In genomic region chr3:172673210-172673679, GRCh38 we compare ENCODE assay signal across 8 cellular contexts. TPM values are rescaled to one million over a fixed set of nuclear protein-coding genes. Genes with fewer than 3 reads are reported as not detected.
DNase-seq lines count a peak whose midpoint lies in the region; ATAC-seq, FAIRE-seq and TF ChIP-seq lines count a peak whose summit lies in the region.

No MANE protein-coding gene starts in this region.

- DNase-seq in DND-41 (peak; percentile 76), Karpas-422 (peak; percentile 89), Peyer's patch (peak in 2 of 3 donors; percentile 24 to 84), foreskin fibroblast (peak; percentile 66 to 85), small intestine (peak; percentile 79)
- DNase-seq in activated T-cell treated with anti-CD3 and anti-CD28 coated beads, Interleukin-2, amount 50 U/mL, for 24 hours, result peak; percentile 54

- H3K4me3 ChIP-seq in DND-41 (ENCODE audit: low read depth in 1 of 2, low read length in 2 of 2) (no peak overlapping the region), Karpas-422 (ENCODE audit: low read length) (no peak overlapping the region), Peyer's patch (no peak overlapping the region), foreskin fibroblast (ENCODE audit: low read depth in 1 of 2, low read length in 2 of 2) (no peak overlapping the region), small intestine (ENCODE audit: low read depth in 1 of 2, low read length in 2 of 2) (no peak overlapping the region)

- H3K36me3 Mint-ChIP-seq in activated T-cell treated with anti-CD3 and anti-CD28 coated beads, Interleukin-2, amount 50 U/mL, for 24 hours (ENCODE audit: low read depth), result no peaks in the 10 kb centered on the region

- no peak overlapping the region for H3K4me3 Mint-ChIP-seq in activated T-cell treated with anti-CD3 and anti-CD28 coated beads, Interleukin-2, amount 50 U/mL, for 24 hours

- H3K36me3 ChIP-seq in DND-41 (ENCODE audit: insufficient read depth, low read length), result no peaks in the 10 kb centered on the region
- H3K36me3 ChIP-seq in Karpas-422 (ENCODE audit: insufficient read depth, low read length), result no peaks in the 10 kb centered on the region
- no peaks in the 10 kb centered on the region for H3K36me3 ChIP-seq in Peyer's patch
- H3K36me3 ChIP-seq in small intestine (ENCODE audit: control insufficient read depth in 2 of 2, insufficient read depth in 2 of 2, low read length in 2 of 2), result no peaks in the 10 kb centered on the region

- WGBS in small intestine, 3 donors, result 17 to 31% (median 21%) methylated on average over 2 of the region's 2 CpGs

- no peaks in the 10 kb centered on the region for H4K20me1 ChIP-seq in DND-41 (ENCODE audit: insufficient read depth, low read length)
- H4K20me1 ChIP-seq in Karpas-422 (ENCODE audit: insufficient read depth, low read depth, low read length), result peaks cover 10% of the 10 kb centered on the region

- H3K9me2 ChIP-seq in Karpas-422 (replicated peaks; ENCODE audit: insufficient read depth, low read length), result no peaks in the 10 kb centered on the region

- H3K9me3 Mint-ChIP-seq in activated T-cell treated with anti-CD3 and anti-CD28 coated beads, Interleukin-2, amount 50 U/mL, for 24 hours, result no peaks in the 10 kb centered on the region

- H3K4me2 ChIP-seq in DND-41 (ENCODE audit: insufficient read depth, low read length) (no peak overlapping the region), Karpas-422 (ENCODE audit: low read depth, low read length, poor library complexity, severe bottlenecking) (no peak overlapping the region)

- H3K4me1 ChIP-seq in DND-41 (ENCODE audit: insufficient read depth, low read length) (peaks cover 15% of the 10 kb centered on the region), Karpas-422 (ENCODE audit: low read length) (peaks cover 6% of the 10 kb centered on the region), Peyer's patch (peaks cover 0 to 14% (median 0%) of the 10 kb centered on the region in 4 donors), small intestine (ENCODE audit: control insufficient read depth in 2 of 2, insufficient read depth in 1 of 2, low read depth in 1 of 2, low read length in 1 of 2) (no peaks in the 10 kb centered on the region)

- H2AFZ ChIP-seq in DND-41 (ENCODE audit: low read depth, low read length) (no peak overlapping the region), Karpas-422 (ENCODE audit: low read length) (no peak overlapping the region)

- TF ChIP-seq CTCF in DND-41 (IDR thresholded peaks at IDR 0.05; ENCODE audit: borderline replicate concordance, extremely low read depth, low read length, poor library complexity, severe bottlenecking), result peak; percentile 83
- peak; percentile 12 to 87 (median 74) for TF ChIP-seq CTCF in Peyer's patch (IDR thresholded peaks at IDR 0.05)
- TF ChIP-seq CTCF in foreskin fibroblast (IDR thresholded peaks at IDR 0.05; ENCODE audit: low read depth, low read length), result peak; percentile 69

- H3K27ac Mint-ChIP-seq in activated T-cell treated with anti-CD3 and anti-CD28 coated beads, Interleukin-2, amount 50 U/mL, for 24 hours, result no peak overlapping the region

- no peaks in the 10 kb centered on the region for H3K4me1 Mint-ChIP-seq in activated T-cell treated with anti-CD3 and anti-CD28 coated beads, Interleukin-2, amount 50 U/mL, for 24 hours (ENCODE audit: low read depth)

- H3K27ac ChIP-seq in DND-41 (ENCODE audit: low read length), result no peak overlapping the region
- H3K27ac ChIP-seq in Karpas-422 (ENCODE audit: low read length), result no peak overlapping the region
- no peak overlapping the region for H3K27ac ChIP-seq in Peyer's patch
- H3K27ac ChIP-seq in small intestine (ENCODE audit: low read depth in 1 of 2, low read length in 1 of 2), result no peak overlapping the region

- no peak overlapping the region for H3K9ac ChIP-seq in DND-41 (ENCODE audit: low read depth, low read length)
- no peak overlapping the region for H3K9ac ChIP-seq in Karpas-422 (ENCODE audit: low read length)

- no peak for TF ChIP-seq POLR2A in Peyer's patch (IDR thresholded peaks at IDR 0.05)

- H3K27me3 Mint-ChIP-seq in activated T-cell treated with anti-CD3 and anti-CD28 coated beads, Interleukin-2, amount 50 U/mL, for 24 hours, result no peaks in the 10 kb centered on the region

- no peaks in the 10 kb centered on the region for H3K9me3 ChIP-seq in DND-41 (ENCODE audit: insufficient read depth, low read length, severe bottlenecking)
- no peaks in the 10 kb centered on the region for H3K9me3 ChIP-seq in Karpas-422 (ENCODE audit: low read length)
- no peaks in the 10 kb centered on the region for H3K9me3 ChIP-seq in Peyer's patch
- H3K9me3 ChIP-seq in small intestine (ENCODE audit: control insufficient read depth, low read depth), result no peaks in the 10 kb centered on the region

- H3K27me3 ChIP-seq in DND-41 (ENCODE audit: insufficient read depth, low read length, poor library complexity) (no peaks in the 10 kb centered on the region), Karpas-422 (ENCODE audit: low read length) (no peaks in the 10 kb centered on the region), Peyer's patch (no peaks in the 10 kb centered on the region), small intestine (ENCODE audit: control insufficient read depth in 2 of 2, insufficient read depth in 2 of 2, low read length in 2 of 2) (no peaks in the 10 kb centered on the region)

- ATAC-seq in DND-41 (ENCODE audit: insufficient read depth, low read depth) (peak; percentile 86), GM21825 (IDR thresholded peaks at IDR 0.05; ENCODE audit: unreplicated experiment) (peak; percentile 86), GM21381 (IDR thresholded peaks at IDR 0.05; ENCODE audit: unreplicated experiment) (no peak)

- FAIRE-seq in small intestine (lab: Jason Lieb, UNC), result no peak

- H3K79me2 ChIP-seq in DND-41 (ENCODE audit: insufficient read depth, low read length), result no peaks in the 10 kb centered on the region
- no peaks in the 10 kb centered on the region for H3K79me2 ChIP-seq in Karpas-422 (ENCODE audit: low read length)

RNA-seq across cellular contexts. Expression of gene NCEH1, which starts 37.6 kb away (rescaled TPM):
- total RNA-seq in Karpas-422 (2014; rRNA removed; shearing (Covaris generic); ENCODE audit: low replicate concordance), result 4.3 and 4.7 TPM in 2 replicates
- total RNA-seq in Peyer's patch, result 10 to 100 TPM in 2 of 4 donors, 1 to 10 TPM in 2; 6.6 to 15.8 (median 10.6) TPM
- polyA plus RNA-seq in small intestine, result 1 to 10 TPM; 1.1 to 5.0 (median 1.6) TPM
